ENCODE assay signal across 24 cellular contexts in the genomic region with DNA sequence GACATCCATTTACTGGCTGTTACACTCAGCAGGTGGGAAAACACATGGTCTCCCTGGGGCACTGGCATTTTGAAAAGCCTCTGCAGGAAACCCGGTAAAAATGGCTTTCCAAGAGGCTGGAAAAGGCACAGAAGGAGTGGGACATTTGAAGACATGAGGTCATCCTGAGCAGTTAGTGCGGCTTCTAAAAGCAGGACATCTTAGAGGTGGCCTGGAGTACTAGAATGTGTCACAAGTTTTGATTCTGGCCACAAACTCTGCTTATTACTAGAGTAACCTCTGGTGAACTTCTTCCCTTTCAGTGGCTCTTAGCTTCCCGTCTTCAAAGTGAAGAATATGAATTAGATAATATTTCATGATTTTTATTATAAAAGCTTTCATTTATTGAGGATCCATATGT.
DNase-seq lines count a peak whose midpoint lies in the region; ATAC-seq and TF ChIP-seq lines count a peak whose summit lies in the region.
"Had no signal": no experiment of that assay in that cellular context is flagged by ENCODE, and none has a peak within 500 bp of the region (broad histone marks: within the 10 kb centered on the region; RNA-seq: fewer than 3 reads in every experiment).

No MANE protein-coding gene starts in this region.

- H3K36me3 ChIP-seq in adrenal gland (replicated peaks in 1 of 2): no peaks in the 10 kb centered on the region
- H3K36me3 ChIP-seq: BLaER1 had no signal

- TF ChIP-seq CTCF in adrenal gland (IDR thresholded peaks at IDR 0.05): no peak

- ATAC-seq in GM18520 (IDR thresholded peaks at IDR 0.05; ENCODE audit: unreplicated experiment) (peak; percentile 71), GM21515 (IDR thresholded peaks at IDR 0.05; ENCODE audit: unreplicated experiment) (peak; percentile 85), HG02884 (IDR thresholded peaks at IDR 0.05; ENCODE audit: unreplicated experiment) (peak; percentile 96), HG03558 (IDR thresholded peaks at IDR 0.05; ENCODE audit: extremely low read depth, unreplicated experiment) (peak; percentile 90)
- ATAC-seq: activated T-cell treated with anti-CD3 and anti-CD28 coated beads, Interleukin-2, amount 50 U/mL, for 72 hours; HCT116; stimulated activated effector memory CD8-positive, alpha-beta T cell treated with anti-CD3 and anti-CD28 coated beads, Interleukin-12 subunit alpha, Interleukin-12 subunit beta, amount 100 ng/mL, for 72 hours had no signal

- intact Hi-C loops in adrenal gland (cut with DNase I): no loop called here

- no peak overlapping the region for H3K27ac ChIP-seq in adrenal gland
- H3K27ac ChIP-seq: BLaER1 had no signal

- no peak overlapping the region for H3K4me3 ChIP-seq in adrenal gland
- H3K4me3 ChIP-seq: BLaER1 had no signal

- 66 to 79% (median 73%) methylated on average over 3 of the region's 3 CpGs for WGBS in adrenal gland, 4 donors

- TF ChIP-seq POLR2A in adrenal gland (IDR thresholded peaks at IDR 0.05): no peak

- no peaks in the 10 kb centered on the region for H3K4me1 ChIP-seq in adrenal gland (replicated peaks in 1 of 2)
- H3K4me1 ChIP-seq: BLaER1 had no signal

- DNase-seq in NCI-H774 (lab: John Stamatoyannopoulos, UW) (no peak), adrenal gland (no peak), cortex of kidney (lab: John Stamatoyannopoulos, UW) (no peak)
- no peak for DNase-seq in central memory CD4-positive, alpha-beta T cell
- DNase-seq: ACHN; activated CD4-positive, alpha-beta T cell treated with anti-CD3 and anti-CD28 coated beads for 48 hours; activated naive CD4-positive, alpha-beta T cell treated with anti-CD3 and anti-CD28 coated beads for 36 hours; activated T-cell treated with anti-CD3 and anti-CD28 coated beads, Interleukin-2, amount 50 U/mL, for 72 hours; anterior cingulate cortex; DND-41; head of caudate nucleus; mesendoderm; NCI-H1417; NCI-H2107; SK-N-SH; stimulated activated CD4-positive, alpha-beta T cell treated with anti-CD3 and anti-CD28 coated beads, Interleukin-1b, Interleukin-23, amount 100 ng/mL, for 48 hours; T-helper 2 cell had no signal

- H3K27me3 ChIP-seq in adrenal gland: no peaks in the 10 kb centered on the region
- H3K27me3 ChIP-seq: BLaER1 had no signal

- no peaks in the 10 kb centered on the region for H3K9me3 ChIP-seq in adrenal gland (replicated peaks in 1 of 3)
- H3K9me3 ChIP-seq: BLaER1, SK-N-SH had no signal
